8 cellular contexts compared by ENCODE assay signal in genomic region chr16:4538386-4539235, GRCh38. TPM values are rescaled to one million over a fixed set of nuclear protein-coding genes. Genes with fewer than 3 reads are reported as not detected.
DNase-seq lines count a peak whose midpoint lies in the region; ATAC-seq and TF ChIP-seq lines count a peak whose summit lies in the region.

CDIP1 (minus strand) TSS chr16:4538773; CDS start chr16:4514130, 24,643 bp downstream.

- intact Hi-C loops in T-helper 2 cell treated with Interferon-gamma antibody and Interleukin-4, amounts not matched to agents 100 ng/mL and 5 ng/mL, for 36 hours (cut with micrococcal nuclease), result loop anchor here (1.0 to 2.0 kb wide), 3 partner anchors 62 to 122 kb away; partner anchors contain the start of genes CORO7 and HMOX2
- intact Hi-C loops in left ventricle myocardium superior (cut with micrococcal nuclease), result no loop called here

- DNase-seq in GM10266 (ENCODE audit: extremely low spot score) (peak; percentile 96), NCI-H146 treated with DMSO at 0.1 percent for 48 hours (lab: John Stamatoyannopoulos, UW; ENCODE audit: unreplicated experiment) (peak; percentile 92), anterior cingulate cortex (lab: John Stamatoyannopoulos, UW) (peak; percentile 75 to 99 (median 96)), left ventricle myocardium superior (peak; percentile 98), progenitor cell of endocrine pancreas (ENCODE audit: low spot score, unreplicated experiment) (peak; percentile 89), ureter (ENCODE audit: low spot score) (peak; percentile 98)

- H3K27ac Mint-ChIP-seq in progenitor cell of endocrine pancreas, result peak within 1 kb of the TSS; percentile 92

- peaks cover 9% of the 10 kb centered on the region for H3K27me3 Mint-ChIP-seq in progenitor cell of endocrine pancreas

- H3K4me3 Mint-ChIP-seq in progenitor cell of endocrine pancreas (ENCODE audit: low read depth), result peak within 1 kb of the TSS; percentile 69

- TF ChIP-seq CTCF in GM10266 (IDR thresholded peaks at IDR 0.05; ENCODE audit: control insufficient read depth, insufficient read depth, low read depth, missing control alignments) (no peak), progenitor cell of endocrine pancreas (IDR thresholded peaks at IDR 0.05; ENCODE audit: unreplicated experiment) (no peak)

- peaks cover 5% of the 10 kb centered on the region for H3K36me3 Mint-ChIP-seq in progenitor cell of endocrine pancreas (ENCODE audit: insufficient read depth)

- H3K4me1 Mint-ChIP-seq in progenitor cell of endocrine pancreas (ENCODE audit: low read depth), result peaks cover 6% of the 10 kb centered on the region

- peaks cover 6% of the 10 kb centered on the region for H3K9me3 Mint-ChIP-seq in progenitor cell of endocrine pancreas (ENCODE audit: low read depth)

- ATAC-seq in HG02759 (IDR thresholded peaks at IDR 0.05; ENCODE audit: unreplicated experiment) (peak; percentile 79), left ventricle myocardium superior (peak; percentile 96)

RNA-seq across cellular contexts. Expression of gene CDIP1, which starts in this region (rescaled TPM):
- 48.6 and 53.6 TPM in 2 replicates for total RNA-seq in T-helper 2 cell treated with Interferon-gamma antibody and Interleukin-4, amounts not matched to agents 100 ng/mL and 5 ng/mL, for 36 hours
- 53.3 TPM for total RNA-seq in left ventricle myocardium superior
- total RNA-seq in progenitor cell of endocrine pancreas, result 30.2 and 31.8 TPM in 2 replicates
- 32.4 TPM for total RNA-seq in ureter

Comparison
In these comparisons a context has a peak if more than half of its experiments do, and no peak if none do; other contexts are left out.
1. Peak in every context shown above with its lines: DNase-seq and ATAC-seq.